1 cellular context compared by ENCODE assay signal in the genomic region with DNA sequence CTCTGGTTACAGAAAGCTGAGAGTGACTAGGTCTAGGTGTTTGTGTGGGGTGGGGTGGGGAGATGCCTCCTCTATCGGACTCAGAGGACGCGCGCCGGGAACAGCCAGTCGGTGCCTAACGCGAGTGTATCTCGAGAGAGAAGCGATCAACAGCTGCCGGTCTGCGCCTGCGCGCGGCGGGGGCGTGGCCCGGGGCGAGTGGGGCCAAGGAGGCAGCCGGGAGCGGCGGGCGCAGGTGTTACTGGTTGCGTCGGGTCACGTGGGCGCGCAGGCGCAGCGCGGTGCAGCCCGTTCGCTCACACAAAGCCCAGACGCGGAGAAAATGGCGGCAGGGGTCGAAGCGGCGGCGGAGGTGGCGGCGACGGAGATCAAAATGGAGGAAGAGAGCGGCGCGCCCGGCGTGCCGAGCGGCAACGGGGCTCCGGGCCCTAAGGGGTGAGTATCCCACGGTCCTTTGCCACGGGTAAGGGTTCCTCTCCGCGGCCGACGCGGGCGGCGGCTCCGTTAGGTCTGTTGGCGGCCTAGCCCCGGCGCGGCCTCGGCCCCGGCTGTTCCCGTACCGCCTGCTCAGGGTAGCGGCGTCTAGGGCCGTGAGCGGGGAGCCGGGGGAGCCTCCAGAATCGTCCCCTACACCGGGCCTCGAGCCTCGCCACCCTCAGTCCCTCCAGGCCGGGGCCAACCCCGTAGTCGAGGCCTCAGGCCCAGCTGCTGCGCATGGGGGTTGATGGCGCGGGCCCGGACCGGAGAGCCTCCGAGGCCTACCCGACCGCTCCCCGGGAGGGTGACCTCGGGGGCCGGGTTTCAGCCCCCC.
TF ChIP-seq lines count a peak whose summit lies in the region.

A gene with protein sequence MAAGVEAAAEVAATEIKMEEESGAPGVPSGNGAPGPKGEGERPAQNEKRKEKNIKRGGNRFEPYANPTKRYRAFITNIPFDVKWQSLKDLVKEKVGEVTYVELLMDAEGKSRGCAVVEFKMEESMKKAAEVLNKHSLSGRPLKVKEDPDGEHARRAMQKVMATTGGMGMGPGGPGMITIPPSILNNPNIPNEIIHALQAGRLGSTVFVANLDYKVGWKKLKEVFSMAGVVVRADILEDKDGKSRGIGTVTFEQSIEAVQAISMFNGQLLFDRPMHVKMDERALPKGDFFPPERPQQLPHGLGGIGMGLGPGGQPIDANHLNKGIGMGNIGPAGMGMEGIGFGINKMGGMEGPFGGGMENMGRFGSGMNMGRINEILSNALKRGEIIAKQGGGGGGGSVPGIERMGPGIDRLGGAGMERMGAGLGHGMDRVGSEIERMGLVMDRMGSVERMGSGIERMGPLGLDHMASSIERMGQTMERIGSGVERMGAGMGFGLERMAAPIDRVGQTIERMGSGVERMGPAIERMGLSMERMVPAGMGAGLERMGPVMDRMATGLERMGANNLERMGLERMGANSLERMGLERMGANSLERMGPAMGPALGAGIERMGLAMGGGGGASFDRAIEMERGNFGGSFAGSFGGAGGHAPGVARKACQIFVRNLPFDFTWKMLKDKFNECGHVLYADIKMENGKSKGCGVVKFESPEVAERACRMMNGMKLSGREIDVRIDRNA (plus strand): TSS at position 299 of the 811 bp plus-strand sequence. CDS start 24 bp downstream, at position 323.

TF ChIP-seq in K562, 482 proteins besides CTCF, POLR2A, EP300 and RAD21 (continued from another document):
- TF ChIP-seq GABPA (tag; conservative IDR thresholded peaks at IDR 0.05; ENCODE audit: low read depth) (0 out of 2 replicates have a peak, but pooled peaks have one; percentile 13), NCOA2 (IDR thresholded peaks at IDR 0.05; ENCODE audit: partially characterized antibody in 2 of 2) (no peak), ZNF197 (CRISPR knock-in tag; IDR thresholded peaks at IDR 0.05; ENCODE audit: low read depth) (no peak), FIP1L1 (IDR thresholded peaks at IDR 0.05; ENCODE audit: low read depth, low read length, poor library complexity, severe bottlenecking) (peak; percentile 84), ZNF717 (CRISPR knock-in tag; IDR thresholded peaks at IDR 0.05) (no peak)
- TF ChIP-seq, protein P1, sequence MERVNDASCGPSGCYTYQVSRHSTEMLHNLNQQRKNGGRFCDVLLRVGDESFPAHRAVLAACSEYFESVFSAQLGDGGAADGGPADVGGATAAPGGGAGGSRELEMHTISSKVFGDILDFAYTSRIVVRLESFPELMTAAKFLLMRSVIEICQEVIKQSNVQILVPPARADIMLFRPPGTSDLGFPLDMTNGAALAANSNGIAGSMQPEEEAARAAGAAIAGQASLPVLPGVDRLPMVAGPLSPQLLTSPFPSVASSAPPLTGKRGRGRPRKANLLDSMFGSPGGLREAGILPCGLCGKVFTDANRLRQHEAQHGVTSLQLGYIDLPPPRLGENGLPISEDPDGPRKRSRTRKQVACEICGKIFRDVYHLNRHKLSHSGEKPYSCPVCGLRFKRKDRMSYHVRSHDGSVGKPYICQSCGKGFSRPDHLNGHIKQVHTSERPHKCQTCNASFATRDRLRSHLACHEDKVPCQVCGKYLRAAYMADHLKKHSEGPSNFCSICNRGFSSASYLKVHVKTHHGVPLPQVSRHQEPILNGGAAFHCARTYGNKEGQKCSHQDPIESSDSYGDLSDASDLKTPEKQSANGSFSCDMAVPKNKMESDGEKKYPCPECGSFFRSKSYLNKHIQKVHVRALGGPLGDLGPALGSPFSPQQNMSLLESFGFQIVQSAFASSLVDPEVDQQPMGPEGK (CRISPR knock-in tag; IDR thresholded peaks at IDR 0.05; ENCODE audit: borderline replicate concordance), result no peak
- TF ChIP-seq, protein P2, sequence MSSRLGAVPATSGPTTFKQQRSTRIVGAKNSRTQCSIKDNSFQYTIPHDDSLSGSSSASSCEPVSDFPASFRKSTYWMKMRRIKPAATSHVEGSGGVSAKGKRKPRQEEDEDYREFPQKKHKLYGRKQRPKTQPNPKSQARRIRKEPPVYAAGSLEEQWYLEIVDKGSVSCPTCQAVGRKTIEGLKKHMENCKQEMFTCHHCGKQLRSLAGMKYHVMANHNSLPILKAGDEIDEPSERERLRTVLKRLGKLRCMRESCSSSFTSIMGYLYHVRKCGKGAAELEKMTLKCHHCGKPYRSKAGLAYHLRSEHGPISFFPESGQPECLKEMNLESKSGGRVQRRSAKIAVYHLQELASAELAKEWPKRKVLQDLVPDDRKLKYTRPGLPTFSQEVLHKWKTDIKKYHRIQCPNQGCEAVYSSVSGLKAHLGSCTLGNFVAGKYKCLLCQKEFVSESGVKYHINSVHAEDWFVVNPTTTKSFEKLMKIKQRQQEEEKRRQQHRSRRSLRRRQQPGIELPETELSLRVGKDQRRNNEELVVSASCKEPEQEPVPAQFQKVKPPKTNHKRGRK (tag; IDR thresholded peaks at IDR 0.05), result no peak
